ENCODE assay signal across 28 cellular contexts in the genomic region with DNA sequence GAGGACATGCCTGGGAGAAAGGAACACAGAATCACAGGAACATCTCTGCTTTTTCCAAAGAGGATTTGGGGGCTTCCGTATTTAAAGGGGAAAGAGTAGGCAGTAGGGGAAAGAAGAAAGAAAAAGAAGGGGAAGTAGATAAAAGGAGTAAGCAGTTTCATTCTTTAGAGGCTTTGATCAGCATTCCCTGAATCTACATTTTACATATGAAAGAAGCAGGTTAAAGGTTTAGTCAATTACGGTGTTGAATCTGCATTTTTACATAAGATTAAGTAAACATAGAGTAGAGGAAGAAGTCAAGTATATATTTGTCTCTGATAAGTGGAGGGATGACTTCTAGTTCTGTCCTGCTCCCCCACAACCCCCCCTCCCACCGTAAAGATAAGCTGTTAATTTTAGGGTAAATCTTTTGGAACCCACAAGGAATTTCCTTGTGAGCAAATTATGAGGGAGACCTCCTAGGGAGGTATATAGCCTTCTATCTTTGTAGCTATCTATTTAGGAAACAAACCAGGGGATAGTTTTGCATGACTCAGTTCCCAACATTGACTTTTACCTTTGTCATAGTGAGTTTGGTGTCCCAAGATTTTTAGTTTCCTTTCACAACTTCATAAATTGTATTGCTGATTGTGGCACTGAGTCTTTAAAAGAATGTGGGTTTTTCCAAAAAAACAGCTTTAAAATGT. TPM values are rescaled to one million over a fixed set of nuclear protein-coding genes. Genes with fewer than 3 reads are reported as not detected.
DNase-seq lines count a peak whose midpoint lies in the region; FAIRE-seq and TF ChIP-seq lines count a peak whose summit lies in the region.
"Had no signal": no experiment of that assay in that cellular context is flagged by ENCODE, and none has a peak within 500 bp of the region (broad histone marks: within the 10 kb centered on the region; RNA-seq: fewer than 3 reads in every experiment).

No MANE protein-coding gene starts in this region.

- TF ChIP-seq POLR2A in H1 (IDR thresholded peaks at IDR 0.05; ENCODE audit: control extremely low read depth in 1 of 2, low read depth in 2 of 2, low read length in 2 of 2), result no peak

- intact Hi-C loops in CD14-positive monocyte (cut with micrococcal nuclease), result no loop called here

- no peak overlapping the region for H2BK120ac ChIP-seq in H1 (replicated peaks; ENCODE audit: low read depth, low read length)

- H2BK15ac ChIP-seq in H1 (ENCODE audit: low read length), result no peak overlapping the region

- H3K4me2 ChIP-seq in H1 (ENCODE audit: insufficient read depth in 1 of 2, low read depth in 2 of 2, low read length in 2 of 2) (peak overlapping the region; percentile 48 to 68), smooth muscle cell (peak overlapping the region; percentile 27)

- 4% methylated on average over 3 of the region's 3 CpGs; no CpG with 5 or more reads in 1 of the 2 experiments for WGBS in H1 (ENCODE audit: extremely low coverage in 1 of 2, insufficient coverage in 1 of 2, insufficient read length in 1 of 2, insufficient replicate concordance in 2 of 2, low coverage in 1 of 2, low lambda C conversion rate in 2 of 2, missing lambda C conversion rate in 1 of 2), 2 experiments
- 53% methylated on average over 3 of the region's 3 CpGs for WGBS in smooth muscle cell (ENCODE audit: low lambda C conversion rate)

- peaks cover 26% of the 10 kb centered on the region for H3K4me1 Mint-ChIP-seq in CD14-positive monocyte
- H3K4me1 Mint-ChIP-seq: activated CD4-positive, alpha-beta T cell treated with anti-CD3 and anti-CD28 coated beads for 36 hours; activated naive CD8-positive, alpha-beta T cell treated with anti-CD3 and anti-CD28 coated beads, Interleukin-2, amount 50 U/mL, for 24 hours had no signal

- no peak overlapping the region for H2AK5ac ChIP-seq in H1 (ENCODE audit: low read depth, low read length)

- no peak overlapping the region for H3K4ac ChIP-seq in H1 (replicated peaks; ENCODE audit: insufficient read length, low read depth, low read length)

- TF ChIP-seq CTCF in H1 (IDR thresholded peaks at IDR 0.05; ENCODE audit: control extremely low read depth in 1 of 3, insufficient read depth in 1 of 3, low read depth in 1 of 3, low read length in 3 of 3) (no peak), smooth muscle cell (IDR thresholded peaks at IDR 0.05; ENCODE audit: borderline replicate concordance, insufficient read depth, poor library complexity, severe bottlenecking) (no peak), CD14-positive monocyte (IDR thresholded peaks at IDR 0.05) (no peak)

- H3K18ac ChIP-seq in H1 (ENCODE audit: extremely low read depth, low read length), result no peak overlapping the region

- peak overlapping the region in 1 of 2 donors; percentile 43 for H3K4me3 Mint-ChIP-seq in CD14-positive monocyte
- H3K4me3 Mint-ChIP-seq: activated CD4-positive, alpha-beta T cell treated with anti-CD3 and anti-CD28 coated beads for 36 hours; activated naive CD8-positive, alpha-beta T cell treated with anti-CD3 and anti-CD28 coated beads, Interleukin-2, amount 50 U/mL, for 24 hours; brain; type B pancreatic cell had no signal

- CTCF ChIA-PET in H1 (lab: Charles Lee; ENCODE audit: partially characterized antibody), result interaction anchor here (0.7 to 1.5 kb wide), 3 partner anchors 11 to 501 kb away, joined by 3 read pairs; no protein-coding TSS in a partner anchor

- H3K36me3 Mint-ChIP-seq in CD14-positive monocyte, result no peaks in the 10 kb centered on the region

- peak overlapping the region in 3 of 7 donors; percentile 19 to 59 (median 37) for H3K27ac Mint-ChIP-seq in CD14-positive monocyte
- H3K27ac Mint-ChIP-seq: activated CD4-positive, alpha-beta T cell treated with anti-CD3 and anti-CD28 coated beads for 36 hours; activated naive CD8-positive, alpha-beta T cell treated with anti-CD3 and anti-CD28 coated beads, Interleukin-2, amount 50 U/mL, for 24 hours; brain; type B pancreatic cell had no signal

- H3K27ac ChIP-seq in H1 (ENCODE audit: low read depth, low read length), result no peak overlapping the region
- no peak overlapping the region for H3K27ac ChIP-seq in smooth muscle cell (ENCODE audit: low read depth)
- H3K27ac ChIP-seq: HL-60, spleen had no signal

- FAIRE-seq in H1 (lab: Jason Lieb, UNC), result peak; percentile 58
- FAIRE-seq: colon, endometrium, GM18507, K562 had no signal

- no peaks in the 10 kb centered on the region for H3K23me2 ChIP-seq in H1 (ENCODE audit: low read depth, low read length)

- POLR2A ChIA-PET in H1 (lab: Charles Lee; ENCODE audit: partially characterized antibody), result no interaction called here

- no peak for TF ChIP-seq EP300 in H1 (IDR thresholded peaks at IDR 0.05; ENCODE audit: borderline replicate concordance in 1 of 2, low read depth in 2 of 2, low read length in 2 of 2)

- no peaks in the 10 kb centered on the region for H3F3A ChIP-seq in smooth muscle cell (ENCODE audit: low read depth)

- no peaks in the 10 kb centered on the region for H3K27me3 ChIP-seq in H1 (replicated peaks in 1 of 4; ENCODE audit: control insufficient read depth in 3 of 4, extremely low read depth in 1 of 4, insufficient read depth in 3 of 4, low read length in 3 of 4)
- no peaks in the 10 kb centered on the region for H3K27me3 ChIP-seq in smooth muscle cell (ENCODE audit: low read depth)
- H3K27me3 ChIP-seq: BE2C, spleen had no signal

- H3K56ac ChIP-seq in H1 (replicated peaks; ENCODE audit: insufficient read length, low read depth, low read length), result no peak overlapping the region

- H3K9me3 Mint-ChIP-seq in CD14-positive monocyte, result peaks cover 0 to 2% (median 0%) of the 10 kb centered on the region in 7 donors
- H3K9me3 Mint-ChIP-seq: activated naive CD8-positive, alpha-beta T cell treated with anti-CD3 and anti-CD28 coated beads, Interleukin-2, amount 50 U/mL, for 24 hours; type B pancreatic cell had no signal

- no peak overlapping the region for H3K23ac ChIP-seq in H1 (ENCODE audit: insufficient read length)

- peaks cover 3 to 9% (median 5%) of the 10 kb centered on the region in 4 experiments for H3K4me1 ChIP-seq in H1 (replicated peaks in 1 of 4; ENCODE audit: control insufficient read depth in 3 of 4, insufficient read depth in 4 of 4, low read length in 3 of 4)
- no peaks in the 10 kb centered on the region for H3K4me1 ChIP-seq in smooth muscle cell (ENCODE audit: low read depth)
- H3K4me1 ChIP-seq: BE2C had no signal

- H3K36me3 ChIP-seq in H1 (ENCODE audit: control insufficient read depth in 2 of 4, insufficient read depth in 4 of 4, low read length in 3 of 4) (peaks cover 0 to 12% (median 1%) of the 10 kb centered on the region in 4 experiments; a peak in 4 of 8 replicates), smooth muscle cell (ENCODE audit: low read depth) (no peaks in the 10 kb centered on the region)
- H3K36me3 ChIP-seq: BE2C, spleen had no signal

- no peak overlapping the region for H2AFZ ChIP-seq in H1 (ENCODE audit: low read length)
- peak overlapping the region; percentile 23 for H2AFZ ChIP-seq in smooth muscle cell (ENCODE audit: low read depth)

- H2BK12ac ChIP-seq in H1 (ENCODE audit: low read depth, low read length), result no peak overlapping the region

- no peak overlapping the region for H4K91ac ChIP-seq in H1 (replicated peaks; ENCODE audit: insufficient read length, low read length)

- H2BK20ac ChIP-seq in H1 (ENCODE audit: low read length), result peak overlapping the region; percentile 80; the same call in 1 of the 2 replicates

- H4K5ac ChIP-seq in H1 (ENCODE audit: insufficient read length, low read depth, low read length), result peak overlapping the region; percentile 6

- no peak for TF ChIP-seq RAD21 in H1 (IDR thresholded peaks at IDR 0.05 in 1 of 2, conservative IDR thresholded peaks at IDR 0.05 in 1 of 2; ENCODE audit: low read depth in 2 of 2, low read length in 2 of 2)

- peak overlapping the region in 1 of 4 experiments; percentile 29; a peak in 1 of 8 replicates for H3K4me3 ChIP-seq in H1 (ENCODE audit: extremely low read depth in 1 of 4, insufficient read depth in 2 of 4, low read depth in 3 of 4, low read length in 4 of 4)
- no peak overlapping the region for H3K4me3 ChIP-seq in smooth muscle cell
- H3K4me3 ChIP-seq: K562, spleen had no signal

- no peaks in the 10 kb centered on the region for H4K20me1 ChIP-seq in H1 (replicated peaks in 1 of 2; ENCODE audit: control insufficient read depth in 1 of 2, insufficient read depth in 2 of 2, low read length in 2 of 2)
- no peaks in the 10 kb centered on the region for H4K20me1 ChIP-seq in smooth muscle cell (ENCODE audit: low read depth)

- peaks cover 0 to 2% (median 0%) of the 10 kb centered on the region in 3 donors for H3K27me3 Mint-ChIP-seq in CD14-positive monocyte (ENCODE audit: low read depth in 3 of 3)
- H3K27me3 Mint-ChIP-seq: brain, type B pancreatic cell had no signal

- H3K79me2 ChIP-seq in H1 (ENCODE audit: control insufficient read depth in 1 of 2, insufficient read depth in 2 of 2, low read length in 2 of 2), result no peaks in the 10 kb centered on the region
- H3K79me2 ChIP-seq in smooth muscle cell (ENCODE audit: low read depth), result no peaks in the 10 kb centered on the region

- no peaks in the 10 kb centered on the region for H3K9me3 ChIP-seq in H1 (ENCODE audit: insufficient read depth in 2 of 2, low read depth in 1 of 2, low read length in 1 of 2)
- no peaks in the 10 kb centered on the region for H3K9me3 ChIP-seq in smooth muscle cell (replicated peaks; ENCODE audit: low read depth)
- H3K9me3 ChIP-seq: BE2C, spleen had no signal

- no peak overlapping the region for H4K8ac ChIP-seq in H1 (ENCODE audit: extremely low read depth, insufficient read depth, low read length)

- H3K9ac ChIP-seq in H1 (replicated peaks in 1 of 4; ENCODE audit: extremely low read depth in 1 of 4, low read depth in 3 of 4, low read length in 3 of 4) (no peak overlapping the region), smooth muscle cell (ENCODE audit: low read depth) (no peak overlapping the region)

- H2BK5ac ChIP-seq in H1 (ENCODE audit: low read depth, low read length), result peak overlapping the region; percentile 31; the same call in 1 of the 2 replicates

- no peak overlapping the region for H3K14ac ChIP-seq in H1 (ENCODE audit: insufficient read length)

- H3K79me1 ChIP-seq in H1 (ENCODE audit: low read depth, low read length), result no peaks in the 10 kb centered on the region

- DNase-seq in ELF-1 (ENCODE audit: low read depth, low spot score) (peak; percentile 16), M059J (ENCODE audit: low read depth) (peak; percentile 66), H1 (ENCODE audit: low read depth in 1 of 2, low spot score in 2 of 2) (no peak), smooth muscle cell (lab: John Stamatoyannopoulos, UW; ENCODE audit: unreplicated experiment) (no peak), CD14-positive monocyte (ENCODE audit: low spot score) (no peak), NCI-H1930 (lab: John Stamatoyannopoulos, UW) (no peak), C1 segment of cervical spinal cord (lab: John Stamatoyannopoulos, UW) (no peak)
- DNase-seq: activated CD4-positive, alpha-beta T cell treated with anti-CD3 and anti-CD28 coated beads for 36 hours; activated naive CD8-positive, alpha-beta T cell treated with anti-CD3 and anti-CD28 coated beads, Interleukin-2, amount 50 U/mL, for 24 hours; BE2C; Calu3; NCI-H2029 treated with DMSO at 0.1 percent for 48 hours; nucleus accumbens; spleen; stimulated activated CD4-positive, alpha-beta T cell treated with anti-CD3 and anti-CD28 coated beads, Interleukin-4, amount 100 ng/mL, for 24 hours; SW 1271 had no signal

RNA-seq across cellular contexts. Expression of gene P2RY12, which starts 8.7 kb away (rescaled TPM):
- not detected in 2 replicates for total RNA-seq in M059J (2014; rRNA removed; shearing (Covaris generic))
- total RNA-seq in H1 (2021; fragmentation: NEBNext Ultra II Directional; extraction: Animal tissue kit (Norgen Biotek cat#: 25700)), result not detected in 2 replicates
- polyA plus RNA-seq in H1 (2011; rRNA removed), result not detected in 2 replicates
- polyA plus RNA-seq in H1 (2011; cell fraction: cytosol; rRNA removed), result not detected
- polyA plus RNA-seq in H1 (2011; cell fraction: nucleus; rRNA removed), result not detected
- polyA plus RNA-seq in H1 (2012, experiment 1 of 2), result not detected in 4 replicates
- polyA plus RNA-seq in H1 (2012, experiment 2 of 2), result not detected
- not detected for polyA plus RNA-seq in H1 (2013, experiment 1 of 2)
- not detected for polyA plus RNA-seq in H1 (2013, experiment 2 of 2)
- not detected in 2 replicates for polyA minus RNA-seq in H1 (2011; rRNA and poly(A)+ RNA removed)
- not detected for polyA minus RNA-seq in H1 (2011; cell fraction: cytosol; rRNA and poly(A)+ RNA removed)
- polyA minus RNA-seq in H1 (2011; cell fraction: nucleus; rRNA and poly(A)+ RNA removed), result not detected
- not detected in 2 replicates for total RNA-seq in smooth muscle cell
- polyA plus RNA-seq in smooth muscle cell, result not detected in 2 replicates
- 1 to 10 TPM; 2.7 to 3.0 TPM for polyA plus RNA-seq in CD14-positive monocyte
- total RNA-seq: activated CD4-positive, alpha-beta T cell treated with anti-CD3 and anti-CD28 coated beads for 36 hours; Calu3; G401; K562; kidney epithelial cell; lung microvascular endothelial cell; myocyte; RPMI7951 had no signal
- polyA plus RNA-seq: K562 had no signal

Comparison
In these comparisons a context has a peak if more than half of its experiments do, and no peak if none do; other contexts are left out.
1. DNase-seq: peak in ELF-1 (single experiment) and M059J (single experiment); none in H1 (0 of 2), smooth muscle cell (single experiment), CD14-positive monocyte (single experiment), NCI-H1930 (0 of 2) and C1 segment of cervical spinal cord (0 of 14).